ENCODE assay signal across 19 cellular contexts in the genomic region with DNA sequence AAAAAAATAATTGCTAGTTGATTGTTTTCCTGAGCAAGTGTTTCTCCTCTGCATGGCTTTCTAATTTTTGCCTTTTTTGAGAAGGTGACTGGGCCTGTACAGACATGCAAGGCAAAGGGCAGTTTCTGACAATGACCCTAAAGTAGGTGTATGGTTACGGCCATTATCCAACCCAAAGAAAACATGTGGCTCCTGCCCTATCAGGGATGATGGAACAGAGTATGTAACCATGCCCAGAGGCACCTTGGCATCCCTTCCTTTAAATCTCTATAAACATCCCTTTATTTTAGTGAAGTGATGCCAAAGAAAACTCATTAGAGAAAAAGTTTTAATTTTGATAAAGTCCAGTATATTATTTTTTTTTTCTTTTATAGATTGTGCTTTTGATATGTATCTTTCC.
DNase-seq lines count a peak whose midpoint lies in the region; ATAC-seq, FAIRE-seq and TF ChIP-seq lines count a peak whose summit lies in the region.
"Had no signal": no experiment of that assay in that cellular context is flagged by ENCODE, and none has a peak within 500 bp of the region (broad histone marks: within the 10 kb centered on the region; RNA-seq: fewer than 3 reads in every experiment).

No MANE protein-coding gene starts in this region.

- peak; percentile 23 for FAIRE-seq in keratinocyte (lab: Jason Lieb, UNC)
- FAIRE-seq: HepG2 had no signal

- H3K27me3 Mint-ChIP-seq in naive thymus-derived CD4-positive, alpha-beta T cell, result peaks cover 0 to 6% (median 0%) of the 10 kb centered on the region in 5 donors
- H3K27me3 Mint-ChIP-seq: CD4-positive, alpha-beta T cell had no signal

- intact Hi-C loops in testis (cut with DNase I; ENCODE audit: low total_unique reads), result no loop called here
- intact Hi-C loops in naive thymus-derived CD4-positive, alpha-beta T cell (cut with micrococcal nuclease), result no loop called here

- H3K4me1 ChIP-seq in keratinocyte (ENCODE audit: control insufficient read depth, extremely low read depth, insufficient read depth, low read length) (peaks cover 20% of the 10 kb centered on the region), testis (no peaks in the 10 kb centered on the region)
- no peaks in the 10 kb centered on the region for H3K4me1 ChIP-seq in naive thymus-derived CD4-positive, alpha-beta T cell (ENCODE audit: control insufficient read depth in 2 of 2, insufficient read depth in 2 of 2, low read length in 2 of 2)
- H3K4me1 ChIP-seq: Caco-2 had no signal

- peak; percentile 45 for DNase-seq in NCI-H510A treated with DMSO at 0.1 percent for 48 hours (lab: John Stamatoyannopoulos, UW)
- no peak for DNase-seq in NCI-H510A (lab: John Stamatoyannopoulos, UW)
- DNase-seq in M059J (ENCODE audit: low read depth), result peak; percentile 28
- peak; percentile 4 for DNase-seq in NCI-H69 (lab: John Stamatoyannopoulos, UW)
- DNase-seq in keratinocyte (ENCODE audit: low read depth, low spot score), result no peak
- no peak for DNase-seq in testis
- DNase-seq in naive thymus-derived CD4-positive, alpha-beta T cell, result no peak
- DNase-seq: BE2C; Caco-2; CD4-positive, alpha-beta T cell; H7; KG1; NCI-H2081; NCI-H226; NCI-H526 treated with DMSO at 0.1 percent for 48 hours; RPMI8226 had no signal

- H3K9me3 ChIP-seq in keratinocyte (ENCODE audit: control insufficient read depth, low read depth, low read length) (no peaks in the 10 kb centered on the region), testis (no peaks in the 10 kb centered on the region)
- H3K9me3 ChIP-seq in naive thymus-derived CD4-positive, alpha-beta T cell (ENCODE audit: control insufficient read depth in 2 of 3, low read length in 3 of 3), result no peaks in the 10 kb centered on the region
- H3K9me3 ChIP-seq: BE2C, Caco-2 had no signal

- no peak for TF ChIP-seq POLR2A in testis (IDR thresholded peaks at IDR 0.05)

- POLR2A ChIA-PET in naive thymus-derived CD4-positive, alpha-beta T cell (lab: Charles Lee), result no interaction called here

- no peaks in the 10 kb centered on the region for H4K20me1 ChIP-seq in keratinocyte (ENCODE audit: control insufficient read depth, extremely low read depth, insufficient read depth, low read length)

- no peak overlapping the region for H3K9ac ChIP-seq in keratinocyte (ENCODE audit: control insufficient read depth, extremely low read depth, insufficient read depth, low read length)

- no peak overlapping the region for H2AFZ ChIP-seq in keratinocyte (ENCODE audit: control insufficient read depth, low read length)

- no peak overlapping the region for H3K4me3 Mint-ChIP-seq in naive thymus-derived CD4-positive, alpha-beta T cell
- H3K4me3 Mint-ChIP-seq: CD4-positive, alpha-beta T cell; T-helper 1 cell treated with Interleukin-12 subunit alpha and Interleukin-12 subunit beta and Interleukin-4 antibody, amounts not matched to agents 30 μg/mL and 1 μg/mL, for 36 hours had no signal

- no peaks in the 10 kb centered on the region for H3K9me3 Mint-ChIP-seq in naive thymus-derived CD4-positive, alpha-beta T cell
- H3K9me3 Mint-ChIP-seq: CD4-positive, alpha-beta T cell; T-helper 1 cell treated with Interleukin-12 subunit alpha and Interleukin-12 subunit beta and Interleukin-4 antibody, amounts not matched to agents 30 μg/mL and 1 μg/mL, for 36 hours had no signal

- H3K36me3 ChIP-seq in keratinocyte (ENCODE audit: control insufficient read depth in 2 of 2, extremely low read depth in 1 of 2, insufficient read depth in 2 of 2, low read length in 2 of 2), result no peaks in the 10 kb centered on the region
- H3K36me3 ChIP-seq in testis (ENCODE audit: low read depth, missing control alignments), result no peaks in the 10 kb centered on the region
- H3K36me3 ChIP-seq in naive thymus-derived CD4-positive, alpha-beta T cell (ENCODE audit: control insufficient read depth in 2 of 3, insufficient read depth in 3 of 3, low read length in 3 of 3), result no peaks in the 10 kb centered on the region
- H3K36me3 ChIP-seq: BE2C had no signal

- H3K27me3 ChIP-seq in keratinocyte (ENCODE audit: control insufficient read depth, extremely low read depth, insufficient read depth, low read length), result no peaks in the 10 kb centered on the region
- no peaks in the 10 kb centered on the region for H3K27me3 ChIP-seq in testis
- no peaks in the 10 kb centered on the region for H3K27me3 ChIP-seq in naive thymus-derived CD4-positive, alpha-beta T cell (ENCODE audit: control insufficient read depth in 2 of 2, insufficient read depth in 2 of 2, low read length in 2 of 2)
- H3K27me3 ChIP-seq: BE2C had no signal

- no peaks in the 10 kb centered on the region for H3K79me2 ChIP-seq in keratinocyte (ENCODE audit: control insufficient read depth, insufficient read depth, low read length)

- no peak overlapping the region for H3K4me2 ChIP-seq in keratinocyte (ENCODE audit: control insufficient read depth, extremely low read depth, insufficient read depth, low read depth, low read length)

- peaks cover 0 to 14% (median 0%) of the 10 kb centered on the region in 7 donors for H3K4me1 Mint-ChIP-seq in naive thymus-derived CD4-positive, alpha-beta T cell

- WGBS in testis, 2 donors, result 83 to 100% methylated on average over 1 of the region's 1 CpG

- CTCF ChIA-PET in naive thymus-derived CD4-positive, alpha-beta T cell (lab: Charles Lee), result no interaction called here

- H3K9me1 ChIP-seq in keratinocyte (ENCODE audit: control insufficient read depth, extremely low read depth, insufficient read depth, low read length), result no peaks in the 10 kb centered on the region

- TF ChIP-seq CTCF in keratinocyte (optimal IDR thresholded peaks at IDR 0.05 in 1 of 3, IDR thresholded peaks at IDR 0.05 in 1 of 3, conservative IDR thresholded peaks at IDR 0.05 in 1 of 3; ENCODE audit: extremely low read depth in 1 of 3, insufficient read depth in 2 of 3, low read length in 3 of 3) (no peak), testis (IDR thresholded peaks at IDR 0.05) (no peak)

- dilution Hi-C loops in keratinocyte (cut with MboI; ENCODE audit: extremely low pct_ligation_motif_present, low sequenced_read_pairs), result no loop called here

- H3K27ac ChIP-seq in keratinocyte (ENCODE audit: control insufficient read depth, insufficient read depth, low read length), result no peak overlapping the region
- H3K27ac ChIP-seq in testis, result no peak overlapping the region
- H3K27ac ChIP-seq in naive thymus-derived CD4-positive, alpha-beta T cell (ENCODE audit: low read depth, low read length), result no peak overlapping the region

- H3K36me3 Mint-ChIP-seq in naive thymus-derived CD4-positive, alpha-beta T cell, result no peaks in the 10 kb centered on the region

- H3K4me3 ChIP-seq in keratinocyte (ENCODE audit: control insufficient read depth in 2 of 3, extremely low read depth in 1 of 3, insufficient read depth in 2 of 3, low read depth in 1 of 3, low read length in 3 of 3), result no peak overlapping the region
- H3K4me3 ChIP-seq in testis, result no peak overlapping the region
- H3K4me3 ChIP-seq in naive thymus-derived CD4-positive, alpha-beta T cell (ENCODE audit: low read length), result no peak overlapping the region

- ATAC-seq in naive thymus-derived CD4-positive, alpha-beta T cell, result no peak
- no peak for ATAC-seq in HG02623 (IDR thresholded peaks at IDR 0.05; ENCODE audit: unreplicated experiment)
- ATAC-seq: HepG2 had no signal

- H3K27ac Mint-ChIP-seq in naive thymus-derived CD4-positive, alpha-beta T cell, result no peak overlapping the region
- H3K27ac Mint-ChIP-seq: CD4-positive, alpha-beta T cell; T-helper 1 cell treated with Interleukin-12 subunit alpha and Interleukin-12 subunit beta and Interleukin-4 antibody, amounts not matched to agents 30 μg/mL and 1 μg/mL, for 36 hours had no signal

Comparison
In these comparisons a context has a peak if more than half of its experiments do, and no peak if none do; other contexts are left out.
1. DNase-seq: peak in NCI-H510A treated with DMSO at 0.1 percent for 48 hours (single experiment), M059J (single experiment) and NCI-H69 (single experiment); none in NCI-H510A (single experiment), keratinocyte (single experiment), testis (single experiment) and naive thymus-derived CD4-positive, alpha-beta T cell (0 of 9).